Comparison of ENCODE assay signal across 20 cellular contexts in genomic region chr1:185488673-185489311, GRCh38.
DNase-seq lines count a peak whose midpoint lies in the region; ATAC-seq and TF ChIP-seq lines count a peak whose summit lies in the region.
"Had no signal": no experiment of that assay in that cellular context is flagged by ENCODE, and none has a peak within 500 bp of the region (broad histone marks: within the 10 kb centered on the region; RNA-seq: fewer than 3 reads in every experiment).

No MANE protein-coding gene starts in this region.

- TF ChIP-seq EP300 in stomach (IDR thresholded peaks at IDR 0.05) = no peak

- no peak overlapping the region for H3K4me3 ChIP-seq in astrocyte of the spinal cord (ENCODE audit: low read depth, low read length)
- H3K4me3 ChIP-seq in mucosa of descending colon = no peak overlapping the region
- H3K4me3 ChIP-seq in stomach = no peak overlapping the region
- H3K4me3 ChIP-seq: cardiac muscle cell, sigmoid colon, SJCRH30 had no signal

- H3K27ac ChIP-seq in stomach = no peak overlapping the region
- H3K27ac ChIP-seq: cardiac muscle cell, sigmoid colon, SJCRH30 had no signal

- H3K27me3 ChIP-seq in stomach = no peaks in the 10 kb centered on the region
- H3K27me3 ChIP-seq: cardiac muscle cell, sigmoid colon, SJCRH30 had no signal

- no peaks in the 10 kb centered on the region for H3K36me3 ChIP-seq in mucosa of descending colon (ENCODE audit: low read depth)
- H3K36me3 ChIP-seq in stomach = no peaks in the 10 kb centered on the region
- H3K36me3 ChIP-seq: cardiac muscle cell, sigmoid colon, SJCRH30 had no signal

- 18 to 72% (median 47%) methylated on average over 4 of the region's 4 CpGs for WGBS in stomach, 5 donors

- DNase-seq in astrocyte of the spinal cord (ENCODE audit: low read depth, low spot score) (peak; percentile 4), glomerular visceral epithelial cell (ENCODE audit: extremely low spot score) (peak; percentile 5), mucosa of descending colon (peak; percentile 58 to 72 (median 68)), stomach (peak; percentile 38), NCI-H1436 treated with DMSO at 0.1 percent for 48 hours (lab: John Stamatoyannopoulos, UW) (no peak)
- DNase-seq: activated CD4-positive, alpha-beta T cell treated with anti-CD3 and anti-CD28 coated beads for 48 hours; DMS 273 treated with DMSO at 0.1 percent for 48 hours; glutamatergic neuron; naive thymus-derived CD8-positive, alpha-beta T cell; NCI-H1417; NCI-H446 treated with DMSO at 0.1 percent for 48 hours; sigmoid colon; SJCRH30; stimulated activated CD4-positive, alpha-beta T cell treated with anti-CD3 and anti-CD28 coated beads, Interleukin-2, amount 100 ng/mL, for 48 hours; T-helper 9 cell had no signal

- in situ Hi-C loops in astrocyte of the spinal cord (cut with HindIII; ENCODE audit: low sequenced_read_pairs) = no loop called here

- intact Hi-C loops in mucosa of descending colon (cut with DNase I, micrococcal nuclease) (no loop called here), stomach (cut with DNase I; ENCODE audit: low total_unique reads) (no loop called here)

- no peak for TF ChIP-seq POLR2A in stomach (IDR thresholded peaks at IDR 0.05)

- TF ChIP-seq CTCF in astrocyte of the spinal cord (IDR thresholded peaks at IDR 0.05; ENCODE audit: low read depth, low read length) (no peak), mucosa of descending colon (IDR thresholded peaks at IDR 0.05) (no peak), stomach (IDR thresholded peaks at IDR 0.05) (no peak)

- H3K4me1 ChIP-seq in mucosa of descending colon (ENCODE audit: low read depth) (peaks cover 9% of the 10 kb centered on the region), stomach (peaks cover 0 to 9% (median 5%) of the 10 kb centered on the region in 4 donors)
- H3K4me1 ChIP-seq: sigmoid colon, SJCRH30 had no signal

- H3K9me3 ChIP-seq in mucosa of descending colon (no peaks in the 10 kb centered on the region), stomach (no peaks in the 10 kb centered on the region)
- H3K9me3 ChIP-seq: sigmoid colon, SJCRH30 had no signal

- ATAC-seq in mucosa of descending colon (peak; percentile 92), HG03378 (IDR thresholded peaks at IDR 0.05; ENCODE audit: unreplicated experiment) (no peak), HG02571 (IDR thresholded peaks at IDR 0.05; ENCODE audit: unreplicated experiment) (no peak), HG02588 (IDR thresholded peaks at IDR 0.05; ENCODE audit: unreplicated experiment) (no peak)
- ATAC-seq: activated naive CD4-positive, alpha-beta T cell treated with anti-CD3 and anti-CD28 coated beads, Interleukin-2, amount 50 U/mL, for 72 hours; naive thymus-derived CD8-positive, alpha-beta T cell had no signal
